ENCODE assay signal across 1 cellular context in genomic region chr17:45332505-45332904, GRCh38.
A peak's percentile ranks its signal among the peaks of the same experiment; 100 is the strongest.
TF ChIP-seq lines count a peak whose summit lies in the region.

No MANE protein-coding gene starts in this region.

TF ChIP-seq in K562, 482 proteins besides CTCF, POLR2A, EP300 and RAD21:
- TF ChIP-seq TGIF2 (CRISPR knock-in tag; IDR thresholded peaks at IDR 0.05) (no peak), MBD2 (IDR thresholded peaks at IDR 0.05; ENCODE audit: borderline replicate concordance, low read depth) (no peak), ATF6 (CRISPR knock-in tag; IDR thresholded peaks at IDR 0.05) (no peak), TBL1XR1 (IDR thresholded peaks at IDR 0.05; ENCODE audit: low read length in 2 of 2) (no peak), RNF2 (IDR thresholded peaks at IDR 0.05) (no peak), ZNF695 (CRISPR knock-in tag; IDR thresholded peaks at IDR 0.05) (no peak), YBX1 (IDR thresholded peaks at IDR 0.05) (no peak), GABPB2 (CRISPR knock-in tag; conservative IDR thresholded peaks at IDR 0.05) (no peak), SPI1 (IDR thresholded peaks at IDR 0.05; ENCODE audit: borderline replicate concordance, low read depth, low read length) (no peak), POLR2H (tag; IDR thresholded peaks at IDR 0.05; ENCODE audit: low read depth) (no peak), CXXC5 (CRISPR knock-in tag; IDR thresholded peaks at IDR 0.05) (no peak), ETS1 (conservative IDR thresholded peaks at IDR 0.05; ENCODE audit: control insufficient read depth, low read depth, low read length) (no peak), CREB3 (tag; conservative IDR thresholded peaks at IDR 0.05; ENCODE audit: low read depth) (no peak), ZNF316 (IDR thresholded peaks at IDR 0.05) (peak; percentile 24; the same call in 1 of the 2 replicates), C11orf30 (IDR thresholded peaks at IDR 0.05; ENCODE audit: low read depth) (peak; percentile 62), ZNF445 (CRISPR knock-in tag; IDR thresholded peaks at IDR 0.05; ENCODE audit: low read depth) (no peak), ZNF740 (CRISPR knock-in tag; IDR thresholded peaks at IDR 0.05) (no peak), ZNF740 (tag; IDR thresholded peaks at IDR 0.05) (no peak), BRD9 (IDR thresholded peaks at IDR 0.05; ENCODE audit: low read depth, partially characterized antibody) (peak; percentile 9), ZNF707 (CRISPR knock-in tag; conservative IDR thresholded peaks at IDR 0.05) (no peak), E2F4 (CRISPR knock-in tag; IDR thresholded peaks at IDR 0.05; ENCODE audit: low read depth) (no peak), SUPT5H (IDR thresholded peaks at IDR 0.05) (no peak), NFE2 (IDR thresholded peaks at IDR 0.05; ENCODE audit: low read depth) (peak; percentile 67), LARP7 (IDR thresholded peaks at IDR 0.05) (no peak), EZH2 (IDR thresholded peaks at IDR 0.05; ENCODE audit: borderline replicate concordance, low read depth, low read length) (no peak), ZMIZ1 (IDR thresholded peaks at IDR 0.05; ENCODE audit: low read depth in 2 of 2, low read length in 2 of 2) (no peak)
